12 cellular contexts compared by ENCODE assay signal in genomic region chr1:228180271-228180987, GRCh38. TPM values are rescaled to one million over a fixed set of nuclear protein-coding genes. Genes with fewer than 3 reads are reported as not detected.
DNase-seq lines count a peak whose midpoint lies in the region; ATAC-seq and TF ChIP-seq lines count a peak whose summit lies in the region.
"Had no signal": no experiment of that assay in that cellular context is flagged by ENCODE, and none has a peak within 500 bp of the region (broad histone marks: within the 10 kb centered on the region; RNA-seq: fewer than 3 reads in every experiment).

No MANE protein-coding gene starts in this region.

- no peaks in the 10 kb centered on the region for H3K9me3 ChIP-seq in heart right ventricle

- intact Hi-C loops in heart right ventricle (cut with DNase I): no loop called here
- intact Hi-C loops in Right ventricle myocardium inferior (cut with DNase I): no loop called here

- DNase-seq in heart right ventricle: no peak
- no peak for DNase-seq in Right ventricle myocardium inferior (ENCODE audit: missing footprints)
- DNase-seq in RKO (ENCODE audit: low spot score): peak; percentile 14
- peak; percentile 10 for DNase-seq in fibroblast of villous mesenchyme (ENCODE audit: low read depth)
- no peak for DNase-seq in NCI-H1105 treated with DMSO at 0.1 percent for 48 hours (lab: John Stamatoyannopoulos, UW)
- no peak for DNase-seq in NCI-H446 (lab: John Stamatoyannopoulos, UW)
- DNase-seq: activated gamma-delta T cell; Calu3; NCI-H187 treated with DMSO at 0.1 percent for 48 hours; stimulated activated naive B cell treated with anti-CD40 and anti-IgM and Interleukin-4, amounts not matched to agents 10 μg/mL and 1 μg/mL and 100 μg/mL, for 72 hours had no signal

- peaks cover 0 to 31% (median 9%) of the 10 kb centered on the region in 9 donors for H3K4me1 ChIP-seq in heart right ventricle

- TF ChIP-seq CTCF in heart right ventricle (IDR thresholded peaks at IDR 0.05) (peak in 7 of 9 donors; percentile 9 to 31 (median 21)), fibroblast of villous mesenchyme (IDR thresholded peaks at IDR 0.05; ENCODE audit: insufficient read depth, low read depth, low read length) (peak; percentile 47)

- no peak overlapping the region for H3K27ac ChIP-seq in heart right ventricle

- ATAC-seq in heart right ventricle: no peak
- no peak for ATAC-seq in Right ventricle myocardium inferior
- no peak for ATAC-seq in HG03097 (IDR thresholded peaks at IDR 0.05; ENCODE audit: low FRiP score, unreplicated experiment)
- ATAC-seq in GM21717 (IDR thresholded peaks at IDR 0.05; ENCODE audit: unreplicated experiment): no peak
- ATAC-seq: stimulated activated naive B cell treated with anti-CD40 and anti-IgM and Interleukin-4, amounts not matched to agents 10 μg/mL and 1 μg/mL and 100 μg/mL, for 72 hours had no signal

- H3K27me3 ChIP-seq in heart right ventricle: no peaks in the 10 kb centered on the region

- peaks cover 0 to 16% (median 3%) of the 10 kb centered on the region in 9 donors for H3K36me3 ChIP-seq in heart right ventricle

- H3K4me3 ChIP-seq in heart right ventricle (no peak overlapping the region), fibroblast of villous mesenchyme (ENCODE audit: low read depth, low read length) (no peak overlapping the region)

- WGBS in heart right ventricle, 2 donors: 81 to 88% methylated on average over 4 of the region's 4 CpGs

RNA-seq across cellular contexts. Expression of gene IBA57, which starts 14.8 kb away (rescaled TPM):
- total RNA-seq in heart right ventricle (10 to 100 TPM in 9 of 10 donors, 1 to 10 TPM in 1; 9.3 to 20.3 (median 17.2) TPM), Right ventricle myocardium inferior (12.7 TPM), fibroblast of villous mesenchyme (3.5 and 4.3 TPM in 2 replicates)
- polyA plus RNA-seq in heart right ventricle: 1 to 10 TPM; 2.8 to 6.7 TPM

RNA-seq across cellular contexts. Expression of gene OBSCN, which starts 27.4 kb away (rescaled TPM):
- total RNA-seq in heart right ventricle (100 to 1,000 TPM; 285 to 541 (median 407) TPM), Right ventricle myocardium inferior (275 TPM), fibroblast of villous mesenchyme (13.0 and 14.5 TPM in 2 replicates)
- 100 to 1,000 TPM; 176 to 639 TPM for polyA plus RNA-seq in heart right ventricle

RNA-seq across cellular contexts. Expression of gene GJC2, which starts 30.7 kb away (rescaled TPM):
- 1 to 10 TPM in 7 of 10 donors, under 1 TPM in 3; 0.61 to 1.5 (median 1.2) TPM for total RNA-seq in heart right ventricle
- polyA plus RNA-seq in heart right ventricle: 1 to 10 TPM; 1.0 to 1.4 TPM
- 1.6 TPM for total RNA-seq in Right ventricle myocardium inferior
- total RNA-seq in fibroblast of villous mesenchyme: 2.6 and 3.9 TPM in 2 replicates

RNA-seq across cellular contexts. Expression of gene GUK1, which starts 40.4 kb away (rescaled TPM):
- total RNA-seq in heart right ventricle (100 to 1,000 TPM; 121 to 207 (median 159) TPM), Right ventricle myocardium inferior (162 TPM), fibroblast of villous mesenchyme (367 and 380 TPM in 2 replicates)
- polyA plus RNA-seq in heart right ventricle: 100 to 1,000 TPM; 275 to 474 TPM

Comparison
In these comparisons a context has a peak if more than half of its experiments do, and no peak if none do; other contexts are left out.
1. DNase-seq: peak in RKO (single experiment) and fibroblast of villous mesenchyme (single experiment); none in heart right ventricle (0 of 2), Right ventricle myocardium inferior (single experiment), NCI-H1105 treated with DMSO at 0.1 percent for 48 hours (single experiment) and NCI-H446 (0 of 2).
2. RNA of gene OBSCN, which starts 27.4 kb away (total RNA-seq): 285 to 541 TPM in heart right ventricle and 275 TPM in Right ventricle myocardium inferior (single experiment); 13.0 to 14.5 TPM in fibroblast of villous mesenchyme; every median in the first group is over 10 times any median in the second.